8 cellular contexts compared by ENCODE assay signal in the genomic region with DNA sequence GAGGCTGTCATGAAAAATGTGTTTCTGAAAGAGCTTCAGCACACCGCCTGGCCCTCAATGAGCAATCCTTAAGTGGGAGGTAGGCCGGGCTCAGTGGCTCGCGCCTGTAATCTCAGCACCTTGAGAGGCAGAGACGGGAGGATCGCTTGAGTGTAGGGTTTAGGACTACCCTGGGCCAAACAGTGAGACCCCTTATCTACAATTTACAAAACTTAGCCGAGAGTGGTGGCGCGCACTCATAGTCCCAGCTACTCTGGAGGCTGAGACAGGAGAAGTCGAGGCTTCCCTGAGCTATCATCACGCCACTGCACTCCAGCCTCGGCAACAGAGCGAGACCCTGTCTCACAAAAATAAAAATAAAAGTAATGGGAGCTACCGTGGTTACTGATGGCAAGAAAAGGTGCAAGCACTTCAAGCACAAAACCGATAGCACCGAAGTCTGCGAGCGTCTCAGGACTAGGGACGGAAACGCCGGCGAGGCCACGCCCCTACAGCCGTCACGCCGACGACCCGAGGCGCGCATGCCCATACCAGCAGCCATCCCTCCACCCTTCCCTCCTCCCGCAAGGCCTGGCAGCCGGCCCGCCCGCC. TPM values are rescaled to one million over a fixed set of nuclear protein-coding genes. Genes with fewer than 3 reads are reported as not detected.
DNase-seq lines count a peak whose midpoint lies in the region; ATAC-seq and TF ChIP-seq lines count a peak whose summit lies in the region.

No MANE protein-coding gene starts in this region.

- peak overlapping the region; percentile 93 for H3K27ac ChIP-seq in A673 (ENCODE audit: low read depth, low read length, poor library complexity, severe bottlenecking)
- H3K27ac ChIP-seq in breast epithelium: peak overlapping the region; percentile 95 to 97

- intact Hi-C loops in A673 (cut with micrococcal nuclease; ENCODE audit: unreplicated experiment): no loop called here
- intact Hi-C loops in breast epithelium (cut with DNase I; ENCODE audit: low total_unique reads): no loop called here

- CTCF ChIA-PET in A673 (lab: Charles Lee): no interaction called here

- TF ChIP-seq CTCF in A673 (conservative IDR thresholded peaks at IDR 0.05; ENCODE audit: low read depth, low read length) (no peak), WI38 (IDR thresholded peaks at IDR 0.05; ENCODE audit: low read depth, low read length) (no peak), breast epithelium (IDR thresholded peaks at IDR 0.05) (no peak)

- peaks cover 29% of the 10 kb centered on the region for H3K36me3 ChIP-seq in A673 (ENCODE audit: insufficient read depth, low read length, poor library complexity, severe bottlenecking)
- no peaks in the 10 kb centered on the region for H3K36me3 ChIP-seq in breast epithelium

- no peaks in the 10 kb centered on the region for H3K9me3 ChIP-seq in A673 (ENCODE audit: low read depth, low read length, poor library complexity, severe bottlenecking)
- H3K9me3 ChIP-seq in breast epithelium: no peaks in the 10 kb centered on the region

- DNase-seq in A673 (ENCODE audit: low spot score) (peak; percentile 86), NCI-H2196 (lab: John Stamatoyannopoulos, UW; ENCODE audit: unreplicated experiment) (peak; percentile 82), breast epithelium (ENCODE audit: low spot score in 2 of 2) (peak; percentile 86 to 89), iPS-NIHi7 (ENCODE audit: extremely low spot score) (peak; percentile 96), smooth muscle cell of the brain vasculature (ENCODE audit: low read depth, low spot score) (peak; percentile 32)

- POLR2A ChIA-PET in A673 (lab: Charles Lee; ENCODE audit: low non-redundant PET): interaction anchor here (0.7 kb wide), 1 partner anchor 262 kb away, joined by 3 read pairs; no protein-coding TSS in a partner anchor

- H3K4me3 ChIP-seq in A673 (ENCODE audit: low read depth, low read length, poor library complexity, severe bottlenecking) (peak overlapping the region; percentile 98), WI38 (ENCODE audit: low read depth, low read length) (peak overlapping the region; percentile 98), breast epithelium (peak overlapping the region; percentile 80 to 97 (median 91))

- peak; percentile 60 for ATAC-seq in GM18858 (IDR thresholded peaks at IDR 0.05; ENCODE audit: unreplicated experiment)
- peak; percentile 85 for ATAC-seq in HG03064 (IDR thresholded peaks at IDR 0.05; ENCODE audit: low read depth, unreplicated experiment)

- no peak for TF ChIP-seq POLR2A in breast epithelium (IDR thresholded peaks at IDR 0.05)

- peaks cover 10% of the 10 kb centered on the region for H3K4me1 ChIP-seq in A673 (ENCODE audit: insufficient read depth, low read length, poor library complexity, severe bottlenecking)
- no peaks in the 10 kb centered on the region for H3K4me1 ChIP-seq in breast epithelium

- TSS peak; percentile 43 for BruUV-seq in A673 (replicated peaks; lab: Mats Ljungman, UMichigan)

- H3K27me3 ChIP-seq in A673 (replicated peaks; ENCODE audit: insufficient read depth, low read depth, low read length, poor library complexity) (no peaks in the 10 kb centered on the region), breast epithelium (no peaks in the 10 kb centered on the region)

RNA-seq across cellular contexts. Expression of a gene that starts 0.6 kb away (rescaled TPM):
- total RNA-seq in A673 (2021): 26.6 and 29.9 TPM in 2 replicates
- total RNA-seq in breast epithelium: 100 to 1,000 TPM in 1 of 3 donors, 10 to 100 TPM in 2; 70.5 to 109 (median 76.3) TPM

RNA-seq across cellular contexts. Expression of a gene that starts 22.8 kb away (rescaled TPM):
- total RNA-seq in A673 (2021) (0.35 TPM in 1 of 2 replicates, not detected in the other), breast epithelium (10 to 100 TPM in 2 of 3 donors, under 1 TPM in 1; 0.80 to 60.2 (median 22.9) TPM)

RNA-seq across cellular contexts. Expression of a gene that starts 43.5 kb away (rescaled TPM):
- not detected in 2 replicates for total RNA-seq in A673 (2021)
- 10 to 100 TPM in 1 of 3 donors, 1 to 10 TPM in 1, under 1 TPM in 1; 0.32 to 11.1 (median 7.5) TPM for total RNA-seq in breast epithelium

Comparison
In these comparisons a context has a peak if more than half of its experiments do, and no peak if none do; other contexts are left out.
1. Peak in every context shown above with its lines: DNase-seq, ATAC-seq, H3K4me3 ChIP-seq and H3K27ac ChIP-seq.
2. DNase-seq: peak in every context shown above with its lines; median percentile 96 in iPS-NIHi7; 88 in breast epithelium; 86 in A673; 82 in NCI-H2196; 32 in smooth muscle cell of the brain vasculature.